1 cellular context compared by ENCODE assay signal in genomic region chr20:31740656-31741323, GRCh38.
TF ChIP-seq lines count a peak whose summit lies in the region.

No MANE protein-coding gene starts in this region.

TF ChIP-seq in A549, 52 proteins besides CTCF, POLR2A, EP300 and RAD21 (continued from another document):
- no peak for TF ChIP-seq EHF (CRISPR knock-in tag; IDR thresholded peaks at IDR 0.05)
- TF ChIP-seq, protein P1, sequence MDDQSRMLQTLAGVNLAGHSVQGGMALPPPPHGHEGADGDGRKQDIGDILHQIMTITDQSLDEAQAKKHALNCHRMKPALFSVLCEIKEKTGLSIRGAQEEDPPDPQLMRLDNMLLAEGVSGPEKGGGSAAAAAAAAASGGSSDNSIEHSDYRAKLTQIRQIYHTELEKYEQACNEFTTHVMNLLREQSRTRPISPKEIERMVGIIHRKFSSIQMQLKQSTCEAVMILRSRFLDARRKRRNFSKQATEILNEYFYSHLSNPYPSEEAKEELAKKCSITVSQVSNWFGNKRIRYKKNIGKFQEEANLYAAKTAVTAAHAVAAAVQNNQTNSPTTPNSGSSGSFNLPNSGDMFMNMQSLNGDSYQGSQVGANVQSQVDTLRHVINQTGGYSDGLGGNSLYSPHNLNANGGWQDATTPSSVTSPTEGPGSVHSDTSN (IDR thresholded peaks at IDR 0.05): no peak
- TF ChIP-seq CEBPB (IDR thresholded peaks at IDR 0.05): no peak
- TF ChIP-seq BHLHE40 (IDR thresholded peaks at IDR 0.05; ENCODE audit: low read depth, low read length): no peak
- TF ChIP-seq, protein P2, sequence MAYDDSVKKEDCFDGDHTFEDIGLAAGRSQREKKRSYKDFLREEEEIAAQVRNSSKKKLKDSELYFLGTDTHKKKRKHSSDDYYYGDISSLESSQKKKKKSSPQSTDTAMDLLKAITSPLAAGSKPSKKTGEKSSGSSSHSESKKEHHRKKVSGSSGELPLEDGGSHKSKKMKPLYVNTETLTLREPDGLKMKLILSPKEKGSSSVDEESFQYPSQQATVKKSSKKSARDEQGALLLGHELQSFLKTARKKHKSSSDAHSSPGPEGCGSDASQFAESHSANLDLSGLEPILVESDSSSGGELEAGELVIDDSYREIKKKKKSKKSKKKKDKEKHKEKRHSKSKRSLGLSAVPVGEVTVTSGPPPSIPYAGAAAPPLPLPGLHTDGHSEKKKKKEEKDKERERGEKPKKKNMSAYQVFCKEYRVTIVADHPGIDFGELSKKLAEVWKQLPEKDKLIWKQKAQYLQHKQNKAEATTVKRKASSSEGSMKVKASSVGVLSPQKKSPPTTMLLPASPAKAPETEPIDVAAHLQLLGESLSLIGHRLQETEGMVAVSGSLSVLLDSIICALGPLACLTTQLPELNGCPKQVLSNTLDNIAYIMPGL (CRISPR knock-in tag; IDR thresholded peaks at IDR 0.05; ENCODE audit: borderline replicate concordance): no peak
- no peak for TF ChIP-seq SMC3 (IDR thresholded peaks at IDR 0.05)
- TF ChIP-seq MYC (IDR thresholded peaks at IDR 0.05; ENCODE audit: borderline replicate concordance, low read length): no peak
